In genomic region chr9:69190866-69191672, GRCh38 we compare ENCODE assay signal across 20 cellular contexts. TPM values are rescaled to one million over a fixed set of nuclear protein-coding genes. Genes with fewer than 3 reads are reported as not detected.
DNase-seq lines count a peak whose midpoint lies in the region; TF ChIP-seq lines count a peak whose summit lies in the region.
"Had no signal": no experiment of that assay in that cellular context is flagged by ENCODE, and none has a peak within 500 bp of the region (broad histone marks: within the 10 kb centered on the region; RNA-seq: fewer than 3 reads in every experiment).

No MANE protein-coding gene starts in this region.

- H4K20me1 ChIP-seq in fibroblast of lung (ENCODE audit: control insufficient read depth, extremely low read depth, insufficient read depth, low read length), result no peaks in the 10 kb centered on the region

- TF ChIP-seq CTCF in fibroblast of lung (conservative IDR thresholded peaks at IDR 0.05 in 1 of 2, IDR thresholded peaks at IDR 0.05 in 1 of 2; ENCODE audit: low read depth in 1 of 2, low read length in 2 of 2), result no peak

- no peaks in the 10 kb centered on the region for H3K36me3 ChIP-seq in fibroblast of lung (ENCODE audit: control insufficient read depth, insufficient read depth, low read length)
- no peaks in the 10 kb centered on the region for H3K36me3 ChIP-seq in MG63
- H3K36me3 ChIP-seq: gastroesophageal sphincter had no signal

- H3K4me1 ChIP-seq in fibroblast of lung (ENCODE audit: control insufficient read depth, extremely low read depth, insufficient read depth, low read length), result peaks cover 13% of the 10 kb centered on the region

- H3K27me3 ChIP-seq in fibroblast of lung (ENCODE audit: control insufficient read depth, insufficient read depth, low read length), result no peaks in the 10 kb centered on the region
- no peaks in the 10 kb centered on the region for H3K27me3 ChIP-seq in MG63
- H3K27me3 ChIP-seq: body of pancreas, gastroesophageal sphincter had no signal

- H2AFZ ChIP-seq in fibroblast of lung (ENCODE audit: low read length), result no peak overlapping the region
- H2AFZ ChIP-seq: parathyroid adenoma had no signal

- H3K9me3 ChIP-seq in fibroblast of lung (ENCODE audit: control insufficient read depth, insufficient read depth, low read depth, low read length) (no peaks in the 10 kb centered on the region), MG63 (no peaks in the 10 kb centered on the region)
- H3K9me3 ChIP-seq: body of pancreas, gastroesophageal sphincter, SK-N-SH had no signal

- peaks cover 44% of the 10 kb centered on the region for H3K79me2 ChIP-seq in fibroblast of lung (ENCODE audit: control insufficient read depth, insufficient read depth, low read length)

- H3K27ac ChIP-seq in fibroblast of lung (ENCODE audit: insufficient read depth, low read length) (no peak overlapping the region), substantia nigra (ENCODE audit: low read depth, low read length, poor library complexity, severe bottlenecking) (peak overlapping the region; percentile 63)
- H3K27ac ChIP-seq: coronary artery, parathyroid adenoma had no signal

- peak overlapping the region; percentile 29 for H3K4me2 ChIP-seq in fibroblast of lung (ENCODE audit: extremely low read depth, insufficient read depth, low read length)
- H3K4me2 ChIP-seq: SK-N-SH had no signal

- DNase-seq in NCI-H510A treated with DMSO at 0.1 percent for 48 hours (lab: John Stamatoyannopoulos, UW) (peak; percentile 42), NCI-H510A (lab: John Stamatoyannopoulos, UW) (no peak), NAMALWA (ENCODE audit: low spot score) (peak; percentile 53), fibroblast of lung (ENCODE audit: low read depth in 2 of 2) (no peak), substantia nigra (lab: John Stamatoyannopoulos, UW) (peak in 2 of 49 donors; percentile 11 to 19), inferior parietal cortex (ENCODE audit: extremely low spot score) (no peak), MG63 (no peak), NCI-H1436 (lab: John Stamatoyannopoulos, UW) (no peak)
- DNase-seq: activated CD4-positive, alpha-beta T cell treated with anti-CD3 and anti-CD28 coated beads, Interleukin-2, amount 10 ng/mL, durations not matched to agents 24 days and 14 days; activated T-cell treated with anti-CD3 and anti-CD28 coated beads, Interleukin-2, amount 50 U/mL, for 1 hour; body of pancreas; mammary epithelial cell; naive thymus-derived CD4-positive, alpha-beta T cell; NCI-H1092; NCI-H2107; NCI-H82; SK-N-SH had no signal

- H3K4me3 ChIP-seq in fibroblast of lung (replicated peaks in 1 of 4; ENCODE audit: control extremely low read depth in 1 of 4, insufficient read depth in 1 of 4, low read depth in 3 of 4, low read length in 4 of 4) (no peak overlapping the region), MG63 (no peak overlapping the region)
- H3K4me3 ChIP-seq: body of pancreas, coronary artery, gastroesophageal sphincter had no signal

- no peak overlapping the region for H3K9ac ChIP-seq in fibroblast of lung (ENCODE audit: insufficient read depth, low read length)
- H3K9ac ChIP-seq: parathyroid adenoma, SK-N-SH had no signal

RNA-seq across cellular contexts. Expression of gene TJP2, which starts 17.0 kb away (rescaled TPM):
- total RNA-seq in fibroblast of lung, result 36.5 and 41.1 TPM in 2 replicates
- 25.9 and 40.8 TPM in 2 replicates for polyA plus RNA-seq in fibroblast of lung
- polyA plus RNA-seq in fibroblast of lung (2012), result 26.6 and 39.2 TPM in 2 replicates
- 26.9 and 32.4 TPM in 2 replicates for polyA minus RNA-seq in fibroblast of lung (ENCODE audit: low replicate concordance)
- 10.1 and 11.5 TPM in 2 replicates for total RNA-seq in MG63 (2014; rRNA removed; shearing (Covaris generic); ENCODE audit: low replicate concordance)

Comparison
In these comparisons a context has a peak if more than half of its experiments do, and no peak if none do; other contexts are left out.
1. DNase-seq: peak in NCI-H510A treated with DMSO at 0.1 percent for 48 hours (single experiment) and NAMALWA (single experiment); none in NCI-H510A (single experiment), fibroblast of lung (0 of 2), inferior parietal cortex (single experiment), MG63 (single experiment) and NCI-H1436 (single experiment).